Comparison of ENCODE assay signal across 1 cellular context in the genomic region with DNA sequence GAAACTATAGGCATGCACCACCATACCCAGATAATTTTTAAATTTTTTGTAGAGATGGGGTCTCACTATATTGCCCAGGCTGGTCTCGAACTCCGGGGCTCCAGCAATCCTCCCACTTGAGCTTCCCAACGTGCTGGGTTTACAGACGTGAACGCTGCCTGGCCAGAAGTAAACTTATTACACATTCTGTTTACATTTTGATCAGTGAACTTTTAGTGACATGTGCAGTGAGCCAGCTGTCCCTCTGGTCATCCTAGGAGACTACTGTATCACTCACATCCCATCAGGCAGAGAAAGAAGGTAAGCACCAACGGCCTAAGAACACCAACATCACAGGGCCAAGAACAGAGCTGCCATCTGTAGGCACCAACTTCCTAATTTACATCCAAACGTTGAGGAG.
TF ChIP-seq lines count a peak whose summit lies in the region.

No MANE protein-coding gene starts in this region.

TF ChIP-seq in HepG2, 621 proteins besides CTCF, POLR2A, EP300 and RAD21:
- TF ChIP-seq KLF6 (CRISPR knock-in tag; IDR thresholded peaks at IDR 0.05), result no peak
- peak; percentile 46; the same call in 1 of the 2 replicates for TF ChIP-seq ZNF121 (CRISPR knock-in tag; IDR thresholded peaks at IDR 0.05)
- TF ChIP-seq TP53 (CRISPR knock-in tag; conservative IDR thresholded peaks at IDR 0.05), result no peak
- TF ChIP-seq, protein P1, sequence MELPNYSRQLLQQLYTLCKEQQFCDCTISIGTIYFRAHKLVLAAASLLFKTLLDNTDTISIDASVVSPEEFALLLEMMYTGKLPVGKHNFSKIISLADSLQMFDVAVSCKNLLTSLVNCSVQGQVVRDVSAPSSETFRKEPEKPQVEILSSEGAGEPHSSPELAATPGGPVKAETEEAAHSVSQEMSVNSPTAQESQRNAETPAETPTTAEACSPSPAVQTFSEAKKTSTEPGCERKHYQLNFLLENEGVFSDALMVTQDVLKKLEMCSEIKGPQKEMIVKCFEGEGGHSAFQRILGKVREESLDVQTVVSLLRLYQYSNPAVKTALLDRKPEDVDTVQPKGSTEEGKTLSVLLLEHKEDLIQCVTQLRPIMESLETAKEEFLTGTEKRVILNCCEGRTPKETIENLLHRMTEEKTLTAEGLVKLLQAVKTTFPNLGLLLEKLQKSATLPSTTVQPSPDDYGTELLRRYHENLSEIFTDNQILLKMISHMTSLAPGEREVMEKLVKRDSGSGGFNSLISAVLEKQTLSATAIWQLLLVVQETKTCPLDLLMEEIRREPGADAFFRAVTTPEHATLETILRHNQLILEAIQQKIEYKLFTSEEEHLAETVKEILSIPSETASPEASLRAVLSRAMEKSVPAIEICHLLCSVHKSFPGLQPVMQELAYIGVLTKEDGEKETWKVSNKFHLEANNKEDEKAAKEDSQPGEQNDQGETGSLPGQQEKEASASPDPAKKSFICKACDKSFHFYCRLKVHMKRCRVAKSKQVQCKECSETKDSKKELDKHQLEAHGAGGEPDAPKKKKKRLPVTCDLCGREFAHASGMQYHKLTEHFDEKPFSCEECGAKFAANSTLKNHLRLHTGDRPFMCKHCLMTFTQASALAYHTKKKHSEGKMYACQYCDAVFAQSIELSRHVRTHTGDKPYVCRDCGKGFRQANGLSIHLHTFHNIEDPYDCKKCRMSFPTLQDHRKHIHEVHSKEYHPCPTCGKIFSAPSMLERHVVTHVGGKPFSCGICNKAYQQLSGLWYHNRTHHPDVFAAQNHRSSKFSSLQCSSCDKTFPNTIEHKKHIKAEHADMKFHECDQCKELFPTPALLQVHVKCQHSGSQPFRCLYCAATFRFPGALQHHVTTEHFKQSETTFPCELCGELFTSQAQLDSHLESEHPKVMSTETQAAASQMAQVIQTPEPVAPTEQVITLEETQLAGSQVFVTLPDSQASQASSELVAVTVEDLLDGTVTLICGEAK (IDR thresholded peaks at IDR 0.05), result no peak
- TF ChIP-seq, protein P1 (CRISPR knock-in tag; IDR thresholded peaks at IDR 0.05), result no peak
- TF ChIP-seq JUNB (CRISPR knock-in tag; IDR thresholded peaks at IDR 0.05; ENCODE audit: borderline replicate concordance), result no peak
- TF ChIP-seq ZNF263 (CRISPR knock-in tag; IDR thresholded peaks at IDR 0.05), result no peak
